Comparison of ENCODE assay signal across 15 cellular contexts in the genomic region with DNA sequence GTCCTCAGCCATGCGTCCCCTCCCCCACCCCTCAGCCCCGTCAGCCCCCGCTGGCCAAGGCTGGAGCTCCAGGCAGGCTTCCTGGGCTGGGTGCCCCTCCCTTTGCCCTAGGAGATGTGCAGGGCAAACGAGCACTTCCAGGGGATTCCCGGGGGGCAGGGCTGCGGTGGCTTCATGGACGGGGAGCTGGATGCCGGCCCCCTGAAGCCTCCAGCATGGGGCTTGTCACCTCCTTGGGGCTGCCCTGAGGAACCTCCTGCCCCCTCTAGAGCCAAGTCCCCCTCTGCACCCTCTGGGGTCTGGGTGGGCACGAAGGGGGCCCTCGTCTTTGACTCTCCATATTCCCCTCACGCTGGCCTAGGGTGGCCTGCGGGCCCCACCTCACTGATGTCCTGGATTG. TPM values are rescaled to one million over a fixed set of nuclear protein-coding genes. Genes with fewer than 3 reads are reported as not detected.
A peak's percentile ranks its signal among the peaks of the same experiment; 100 is the strongest.
DNase-seq lines count a peak whose midpoint lies in the region; ATAC-seq, FAIRE-seq and TF ChIP-seq lines count a peak whose summit lies in the region.
"Had no signal": no experiment of that assay in that cellular context is flagged by ENCODE, and none has a peak within 500 bp of the region (broad histone marks: within the 10 kb centered on the region; RNA-seq: fewer than 3 reads in every experiment).

No MANE protein-coding gene starts in this region.

- peaks cover 1% of the 10 kb centered on the region; the same call in 1 of the 2 replicates for H3K9me3 ChIP-seq in HepG2 (ENCODE audit: low read length)

- H3K27ac ChIP-seq in HepG2 (ENCODE audit: extremely low read length, insufficient read depth, low read length): no peak overlapping the region
- H3K27ac ChIP-seq: KMS-11 had no signal

- H3K79me2 ChIP-seq in HepG2 (ENCODE audit: insufficient read depth, low read length): no peaks in the 10 kb centered on the region

- no peak overlapping the region for H3K4me3 Mint-ChIP-seq in natural killer cell treated with Interleukin-12 subunit alpha and Interleukin-12 subunit beta and Interleukin-15 and Interleukin-18, amount 100 ng/mL, for 72 hours
- H3K4me3 Mint-ChIP-seq in natural killer cell: no peak overlapping the region
- H3K4me3 Mint-ChIP-seq: CD4-positive, alpha-beta memory T cell; H9 had no signal

- FAIRE-seq in HepG2 (lab: Jason Lieb, UNC): no peak
- FAIRE-seq: A204.1 had no signal

- no peaks in the 10 kb centered on the region for H3K27me3 ChIP-seq in H7 (ENCODE audit: control insufficient read depth, insufficient read depth, low read length)
- peaks cover 9 to 21% of the 10 kb centered on the region in 2 experiments; a peak in 4 of 5 replicates for H3K27me3 ChIP-seq in HepG2 (ENCODE audit: control insufficient read depth in 1 of 2, insufficient read depth in 2 of 2, low read length in 2 of 2)

- no peak overlapping the region for H3K27ac Mint-ChIP-seq in natural killer cell treated with Interleukin-12 subunit alpha and Interleukin-12 subunit beta and Interleukin-15 and Interleukin-18, amount 100 ng/mL, for 72 hours
- H3K27ac Mint-ChIP-seq in natural killer cell: no peak overlapping the region
- H3K27ac Mint-ChIP-seq: CD4-positive, alpha-beta memory T cell; H9 had no signal

- H3K36me3 Mint-ChIP-seq in natural killer cell treated with Interleukin-12 subunit alpha and Interleukin-12 subunit beta and Interleukin-15 and Interleukin-18, amount 100 ng/mL, for 72 hours: no peaks in the 10 kb centered on the region
- H3K36me3 Mint-ChIP-seq in natural killer cell: no peaks in the 10 kb centered on the region
- H3K36me3 Mint-ChIP-seq: CD4-positive, alpha-beta memory T cell had no signal

- no peaks in the 10 kb centered on the region for H3K9me3 Mint-ChIP-seq in natural killer cell treated with Interleukin-12 subunit alpha and Interleukin-12 subunit beta and Interleukin-15 and Interleukin-18, amount 100 ng/mL, for 72 hours
- H3K9me3 Mint-ChIP-seq in natural killer cell: no peaks in the 10 kb centered on the region
- H3K9me3 Mint-ChIP-seq: H9 had no signal

- no peak overlapping the region for H3K4me3 ChIP-seq in H7 (ENCODE audit: insufficient read depth, low read depth, low read length)
- no peak overlapping the region for H3K4me3 ChIP-seq in HepG2 (replicated peaks in 1 of 3; ENCODE audit: insufficient read depth in 1 of 3, low read depth in 2 of 3, low read length in 3 of 3)

- peak; percentile 46 for DNase-seq in natural killer cell treated with Interleukin-12 subunit alpha and Interleukin-12 subunit beta and Interleukin-15 and Interleukin-18, amount 100 ng/mL, for 72 hours (ENCODE audit: low spot score)
- DNase-seq in natural killer cell (no peak), H7 (peak; percentile 74), HepG2 (ENCODE audit: low spot score) (no peak), GF-D8 (lab: John Stamatoyannopoulos, UW) (no peak)
- DNase-seq: C1 segment of cervical spinal cord; CD4-positive, alpha-beta memory T cell; DMS79; H9 had no signal

- H4K20me1 ChIP-seq in HepG2 (ENCODE audit: insufficient read depth, low read length): no peaks in the 10 kb centered on the region

- TF ChIP-seq POLR2A in HepG2 (IDR thresholded peaks at IDR 0.05; ENCODE audit: insufficient read depth in 1 of 2, low read depth in 2 of 2, low read length in 2 of 2): no peak
- no peak for TF ChIP-seq POLR2A in GM18505 (IDR thresholded peaks at IDR 0.05; ENCODE audit: borderline replicate concordance, extremely low read depth, insufficient read depth, insufficient read length)

- peaks cover 74% of the 10 kb centered on the region for H3K4me1 ChIP-seq in HepG2 (ENCODE audit: insufficient read depth, low read length)

- 67% methylated on average over 3 of the region's 12 CpGs for WGBS in HepG2 (ENCODE audit: low lambda C conversion rate)

- no peak for TF ChIP-seq RAD21 in HepG2 (CRISPR knock-in tag; IDR thresholded peaks at IDR 0.05)

- H3K9ac ChIP-seq in HepG2 (ENCODE audit: insufficient read depth, low read depth, low read length): no peak overlapping the region
- H3K9ac ChIP-seq: KMS-11 had no signal

- intact Hi-C loops in natural killer cell (cut with micrococcal nuclease): no loop called here
- intact Hi-C loops in HepG2 (cut with micrococcal nuclease; ENCODE audit: unreplicated experiment): no loop called here

- ATAC-seq in natural killer cell treated with Interleukin-12 subunit alpha and Interleukin-12 subunit beta and Interleukin-15 and Interleukin-18, amount 100 ng/mL, for 72 hours: no peak
- ATAC-seq in natural killer cell: no peak
- no peak for ATAC-seq in HepG2
- ATAC-seq in GM18505 (IDR thresholded peaks at IDR 0.05; ENCODE audit: unreplicated experiment): no peak
- no peak for ATAC-seq in GM21360 (IDR thresholded peaks at IDR 0.05; ENCODE audit: unreplicated experiment)

- CTCF ChIA-PET in HepG2 (lab: Yijun Ruan, JAX; ENCODE audit: low intra/inter-chr PET ratio, low total read pairs): no interaction called here

- H3K36me3 ChIP-seq in H7 (replicated peaks; ENCODE audit: control insufficient read depth, insufficient read depth, low read length): no peaks in the 10 kb centered on the region
- no peaks in the 10 kb centered on the region for H3K36me3 ChIP-seq in HepG2 (replicated peaks in 1 of 2; ENCODE audit: control insufficient read depth in 1 of 2, insufficient read depth in 2 of 2, low read length in 2 of 2)

- no peaks in the 10 kb centered on the region for H3K4me1 Mint-ChIP-seq in natural killer cell treated with Interleukin-12 subunit alpha and Interleukin-12 subunit beta and Interleukin-15 and Interleukin-18, amount 100 ng/mL, for 72 hours (ENCODE audit: low read depth in 2 of 2)
- no peaks in the 10 kb centered on the region for H3K4me1 Mint-ChIP-seq in natural killer cell
- H3K4me1 Mint-ChIP-seq: CD4-positive, alpha-beta memory T cell had no signal

- no peak for TF ChIP-seq EP300 in HepG2 (IDR thresholded peaks at IDR 0.05; ENCODE audit: low read depth in 2 of 2, low read length in 2 of 2)
- TF ChIP-seq EP300 in HepG2 (CRISPR knock-in tag; IDR thresholded peaks at IDR 0.05; ENCODE audit: borderline replicate concordance): no peak

- BruUV-seq in HepG2 (replicated peaks; lab: Mats Ljungman, UMichigan): no TSS peak

- H3K27me3 Mint-ChIP-seq in natural killer cell treated with Interleukin-12 subunit alpha and Interleukin-12 subunit beta and Interleukin-15 and Interleukin-18, amount 100 ng/mL, for 72 hours: no peaks in the 10 kb centered on the region
- H3K27me3 Mint-ChIP-seq in natural killer cell (ENCODE audit: low read depth in 2 of 2): no peaks in the 10 kb centered on the region
- H3K27me3 Mint-ChIP-seq: CD4-positive, alpha-beta memory T cell had no signal

- H2AFZ ChIP-seq in HepG2 (ENCODE audit: low read length): no peak overlapping the region

- POLR2A ChIA-PET in HepG2 (lab: Yijun Ruan, JAX): interaction anchor here (0.6 to 1.5 kb wide), 3 partner anchors 28 to 186 kb away, joined by 3 to 7 read pairs (median 3); no protein-coding TSS in a partner anchor

- TF ChIP-seq CTCF in natural killer cell (IDR thresholded peaks at IDR 0.05) (no peak), HepG2 (CRISPR knock-in tag; IDR thresholded peaks at IDR 0.05) (no peak)

- no peak overlapping the region for H3K4me2 ChIP-seq in HepG2 (ENCODE audit: low read depth, low read length)
- H3K4me2 ChIP-seq: KMS-11 had no signal

- in situ Hi-C loops in HepG2 (cut with HindIII; ENCODE audit: extremely low pct_ligation_motif_present, low pct_unique_long_range_greater_than_20kb): no loop called here

RNA-seq across cellular contexts. Expression of a gene that starts 25.4 kb away (rescaled TPM):
- not detected for total RNA-seq in natural killer cell treated with Interleukin-12 subunit alpha and Interleukin-12 subunit beta and Interleukin-15 and Interleukin-18, amount 100 ng/mL, for 72 hours
- not detected for total RNA-seq in natural killer cell
- 2.4 and 3.0 TPM in 2 replicates for total RNA-seq in H7 (2014; rRNA removed; shearing (Covaris generic))
- total RNA-seq in HepG2 (2016; rRNA removed; fragmentation: Illumina TruSeq; extraction: Trizol): 0.41 and 2.2 TPM in 2 replicates
- total RNA-seq in HepG2 (2016; cell fraction: cytosol; rRNA removed; fragmentation: Illumina TruSeq; extraction: Trizol; ENCODE audit: low read depth): 2.6 and 2.7 TPM in 2 replicates
- 0.51 and 1.7 TPM in 2 replicates for total RNA-seq in HepG2 (2016; cell fraction: insoluble cytoplasmic fraction; rRNA removed; fragmentation: Illumina TruSeq; extraction: Trizol)
- 1.5 and 1.7 TPM in 2 replicates for total RNA-seq in HepG2 (2016; cell fraction: membrane; rRNA removed; fragmentation: Illumina TruSeq; extraction: Trizol)
- 1.7 and 2.4 TPM in 2 replicates for total RNA-seq in HepG2 (2016; cell fraction: nucleus; rRNA removed; fragmentation: Illumina TruSeq; extraction: Trizol)
- polyA plus RNA-seq in HepG2 (2011; rRNA removed): 1.1 TPM in 2 replicates
- polyA plus RNA-seq in HepG2 (2011; cell fraction: cytosol; rRNA removed): 0.85 and 1.0 TPM in 2 replicates
- polyA plus RNA-seq in HepG2 (2011; cell fraction: nucleus; rRNA removed): 4.6 and 6.0 TPM in 2 replicates
- 0.63 and 0.66 TPM in 2 replicates for polyA plus RNA-seq in HepG2 (2012)
- polyA plus RNA-seq in HepG2 (2016; cell fraction: cytosol; fragmentation: Illumina TruSeq; extraction: Trizol; ENCODE audit: low read depth): 2.1 and 2.7 TPM in 2 replicates
- polyA plus RNA-seq in HepG2 (2016; cell fraction: insoluble cytoplasmic fraction; fragmentation: Illumina TruSeq; extraction: Trizol; ENCODE audit: low read depth): 1.1 and 1.2 TPM in 2 replicates
- polyA plus RNA-seq in HepG2 (2016; cell fraction: membrane; fragmentation: Illumina TruSeq; extraction: Trizol; ENCODE audit: low read depth): 2.4 and 2.6 TPM in 2 replicates
- 5.9 and 6.0 TPM in 2 replicates for polyA plus RNA-seq in HepG2 (2016; cell fraction: nucleus; fragmentation: Illumina TruSeq; extraction: Trizol; ENCODE audit: insufficient read depth, low read depth)
- 1.7 TPM in 1 of 2 replicates, not detected in the other for polyA minus RNA-seq in HepG2 (2011; rRNA and poly(A)+ RNA removed; ENCODE audit: low replicate concordance)
- polyA minus RNA-seq in HepG2 (2011; cell fraction: cytosol; rRNA and poly(A)+ RNA removed): 0.35 and 0.40 TPM in 2 replicates
- 0.62 and 0.64 TPM in 2 replicates for polyA minus RNA-seq in HepG2 (2011; cell fraction: nucleus; rRNA and poly(A)+ RNA removed)
- total RNA-seq: CD4-positive, alpha-beta memory T cell; G401; HT1080 had no signal
- polyA plus RNA-seq: CD4-positive, alpha-beta memory T cell had no signal

RNA-seq across cellular contexts. Expression of a gene that starts 51.3 kb away (rescaled TPM):
- 1 to 10 TPM; 1.3 to 1.9 TPM for total RNA-seq in natural killer cell treated with Interleukin-12 subunit alpha and Interleukin-12 subunit beta and Interleukin-15 and Interleukin-18, amount 100 ng/mL, for 72 hours
- total RNA-seq in natural killer cell (10 to 100 TPM in 1 of 3 donors, 1 to 10 TPM in 2; 7.6 to 19.5 (median 8.2) TPM), HepG2 (2016; rRNA removed; fragmentation: Illumina TruSeq; extraction: Trizol) (99.9 and 103 TPM in 2 replicates)
- 3.2 and 4.8 TPM in 2 replicates for total RNA-seq in H7 (2014; rRNA removed; shearing (Covaris generic))
- total RNA-seq in HepG2 (2016; cell fraction: cytosol; rRNA removed; fragmentation: Illumina TruSeq; extraction: Trizol; ENCODE audit: low read depth): 28.5 and 32.0 TPM in 2 replicates
- total RNA-seq in HepG2 (2016; cell fraction: insoluble cytoplasmic fraction; rRNA removed; fragmentation: Illumina TruSeq; extraction: Trizol): 99.3 and 101 TPM in 2 replicates
- 88.0 and 107 TPM in 2 replicates for total RNA-seq in HepG2 (2016; cell fraction: membrane; rRNA removed; fragmentation: Illumina TruSeq; extraction: Trizol)
- total RNA-seq in HepG2 (2016; cell fraction: nucleus; rRNA removed; fragmentation: Illumina TruSeq; extraction: Trizol): 47.4 and 51.4 TPM in 2 replicates
- 24.8 and 35.0 TPM in 2 replicates for polyA plus RNA-seq in HepG2 (2011; rRNA removed)
- polyA plus RNA-seq in HepG2 (2011; cell fraction: cytosol; rRNA removed): 40.5 and 42.6 TPM in 2 replicates
- polyA plus RNA-seq in HepG2 (2011; cell fraction: nucleus; rRNA removed): 17.3 and 19.3 TPM in 2 replicates
- 22.3 and 27.0 TPM in 2 replicates for polyA plus RNA-seq in HepG2 (2012)
- polyA plus RNA-seq in HepG2 (2016; cell fraction: cytosol; fragmentation: Illumina TruSeq; extraction: Trizol; ENCODE audit: low read depth): 23.5 and 27.9 TPM in 2 replicates
- polyA plus RNA-seq in HepG2 (2016; cell fraction: insoluble cytoplasmic fraction; fragmentation: Illumina TruSeq; extraction: Trizol; ENCODE audit: low read depth): 121 and 123 TPM in 2 replicates
- polyA plus RNA-seq in HepG2 (2016; cell fraction: membrane; fragmentation: Illumina TruSeq; extraction: Trizol; ENCODE audit: low read depth): 68.7 and 77.8 TPM in 2 replicates
- 76.4 and 86.3 TPM in 2 replicates for polyA plus RNA-seq in HepG2 (2016; cell fraction: nucleus; fragmentation: Illumina TruSeq; extraction: Trizol; ENCODE audit: insufficient read depth, low read depth)
- 4.5 and 45.0 TPM in 2 replicates for polyA minus RNA-seq in HepG2 (2011; rRNA and poly(A)+ RNA removed; ENCODE audit: low replicate concordance)
- polyA minus RNA-seq in HepG2 (2011; cell fraction: cytosol; rRNA and poly(A)+ RNA removed): 25.4 and 32.4 TPM in 2 replicates
- 15.6 and 18.2 TPM in 2 replicates for polyA minus RNA-seq in HepG2 (2011; cell fraction: nucleus; rRNA and poly(A)+ RNA removed)

RNA-seq across cellular contexts. Expression of a gene that starts 56.9 kb away (rescaled TPM):
- total RNA-seq in natural killer cell treated with Interleukin-12 subunit alpha and Interleukin-12 subunit beta and Interleukin-15 and Interleukin-18, amount 100 ng/mL, for 72 hours: not detected
- total RNA-seq in natural killer cell (under 1 TPM in 2 of 3 donors, not detected in 1; 0.33 to 0.38 TPM), HepG2 (2016; rRNA removed; fragmentation: Illumina TruSeq; extraction: Trizol) (45.1 and 51.6 TPM in 2 replicates)
- 54.8 and 57.7 TPM in 2 replicates for total RNA-seq in H7 (2014; rRNA removed; shearing (Covaris generic))
- total RNA-seq in HepG2 (2016; cell fraction: cytosol; rRNA removed; fragmentation: Illumina TruSeq; extraction: Trizol; ENCODE audit: low read depth): 34.5 and 35.4 TPM in 2 replicates
- 39.3 and 56.4 TPM in 2 replicates for total RNA-seq in HepG2 (2016; cell fraction: insoluble cytoplasmic fraction; rRNA removed; fragmentation: Illumina TruSeq; extraction: Trizol)
- total RNA-seq in HepG2 (2016; cell fraction: membrane; rRNA removed; fragmentation: Illumina TruSeq; extraction: Trizol): 85.6 and 91.5 TPM in 2 replicates
- 24.3 and 30.9 TPM in 2 replicates for total RNA-seq in HepG2 (2016; cell fraction: nucleus; rRNA removed; fragmentation: Illumina TruSeq; extraction: Trizol)
- 17.6 and 30.3 TPM in 2 replicates for polyA plus RNA-seq in HepG2 (2011; rRNA removed)
- polyA plus RNA-seq in HepG2 (2011; cell fraction: cytosol; rRNA removed): 9.6 and 22.4 TPM in 2 replicates
- polyA plus RNA-seq in HepG2 (2011; cell fraction: nucleus; rRNA removed): 49.0 and 59.4 TPM in 2 replicates
- 12.5 and 18.3 TPM in 2 replicates for polyA plus RNA-seq in HepG2 (2012)
- polyA plus RNA-seq in HepG2 (2016; cell fraction: cytosol; fragmentation: Illumina TruSeq; extraction: Trizol; ENCODE audit: low read depth): 46.7 and 50.1 TPM in 2 replicates
- 41.6 and 54.2 TPM in 2 replicates for polyA plus RNA-seq in HepG2 (2016; cell fraction: insoluble cytoplasmic fraction; fragmentation: Illumina TruSeq; extraction: Trizol; ENCODE audit: low read depth)
- polyA plus RNA-seq in HepG2 (2016; cell fraction: membrane; fragmentation: Illumina TruSeq; extraction: Trizol; ENCODE audit: low read depth): 92.1 and 104 TPM in 2 replicates
- polyA plus RNA-seq in HepG2 (2016; cell fraction: nucleus; fragmentation: Illumina TruSeq; extraction: Trizol; ENCODE audit: insufficient read depth, low read depth): 70.1 and 70.6 TPM in 2 replicates
- polyA minus RNA-seq in HepG2 (2011; rRNA and poly(A)+ RNA removed; ENCODE audit: low replicate concordance): 11.9 and 50.0 TPM in 2 replicates
- polyA minus RNA-seq in HepG2 (2011; cell fraction: cytosol; rRNA and poly(A)+ RNA removed): 9.7 and 13.5 TPM in 2 replicates
- polyA minus RNA-seq in HepG2 (2011; cell fraction: nucleus; rRNA and poly(A)+ RNA removed): 10.3 TPM in 2 replicates
- polyA plus RNA-seq: CD4-positive, alpha-beta memory T cell had no signal

Comparison
In these comparisons a context has a peak if more than half of its experiments do, and no peak if none do; other contexts are left out.
1. DNase-seq: peak in natural killer cell treated with Interleukin-12 subunit alpha and Interleukin-12 subunit beta and Interleukin-15 and Interleukin-18, amount 100 ng/mL, for 72 hours (single experiment) and H7 (single experiment); none in natural killer cell (single experiment), HepG2 (single experiment) and GF-D8 (single experiment).
2. RNA of a gene that starts 56.9 kb away (total RNA-seq): 54.8 to 57.7 TPM in H7 and 24.3 to 91.5 TPM in HepG2; 0.33 to 0.38 TPM in natural killer cell and not detected in natural killer cell treated with Interleukin-12 subunit alpha and Interleukin-12 subunit beta and Interleukin-15 and Interleukin-18, amount 100 ng/mL, for 72 hours; every median in the first group is over 10 times any median in the second.